In the genomic region with DNA sequence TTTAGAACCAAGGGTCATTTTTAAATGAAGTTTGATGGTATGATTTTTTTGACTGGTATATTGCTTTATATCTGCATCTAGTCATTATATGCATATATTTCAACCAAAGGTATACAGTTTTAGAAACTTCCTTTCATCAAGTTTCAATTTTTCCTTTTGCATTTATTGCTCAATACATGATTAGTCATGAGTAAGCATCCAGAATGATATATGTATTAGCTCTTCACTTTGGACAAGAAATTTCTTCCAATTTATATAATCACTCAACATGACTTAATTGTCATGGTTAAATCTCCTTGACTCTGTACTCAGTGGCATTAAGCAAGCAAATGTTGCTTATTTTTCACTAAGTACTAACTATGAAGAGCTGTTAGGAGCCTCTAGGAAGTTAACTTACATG, we compare ENCODE assay signal across 20 cellular contexts.
"Had no signal": no experiment of that assay in that cellular context is flagged by ENCODE, and none has a peak within 500 bp of the region (broad histone marks: within the 10 kb centered on the region; RNA-seq: fewer than 3 reads in every experiment).

No MANE protein-coding gene starts in this region.

- H3K4me3 ChIP-seq: dorsolateral prefrontal cortex, esophagus muscularis mucosa, gastroesophageal sphincter, left ventricle myocardium inferior, lung, neural progenitor cell, ovary, right atrium auricular region, smooth muscle cell, suprapubic skin, thyroid gland had no signal

- H3K4me1 ChIP-seq: neural progenitor cell, suprapubic skin had no signal

- H3K27me3 ChIP-seq: dorsolateral prefrontal cortex, esophagus muscularis mucosa, gastroesophageal sphincter, neural progenitor cell, ovary, right atrium auricular region, suprapubic skin, thyroid gland had no signal

- DNase-seq: cortex of kidney; dorsolateral prefrontal cortex; effector CD8-positive, alpha-beta T cell; glutamatergic neuron; left ventricle myocardium inferior; mesenchymal stem cell; midbrain; nucleus accumbens; ovary; stimulated activated CD4-positive, alpha-beta T cell treated with anti-CD3 and anti-CD28 coated beads, Interleukin-2, amount 100 ng/mL, for 48 hours; stimulated activated naive CD4-positive, alpha-beta T cell treated with Interleukin-2 at 50 U/mL for 16 hours; thyroid gland had no signal

- ATAC-seq: gastroesophageal sphincter; natural killer cell treated with Interleukin-12 subunit alpha and Interleukin-12 subunit beta and Interleukin-15 and Interleukin-18, amount 100 ng/mL, for 72 hours had no signal

- H3K9ac ChIP-seq: neural progenitor cell had no signal

- H3K36me3 ChIP-seq: esophagus muscularis mucosa, gastroesophageal sphincter, left ventricle myocardium inferior, neural progenitor cell, ovary, right atrium auricular region, suprapubic skin, thyroid gland had no signal

- H3K9me3 ChIP-seq: esophagus muscularis mucosa, gastroesophageal sphincter, left ventricle myocardium inferior, ovary, right atrium auricular region, suprapubic skin, thyroid gland had no signal
